In the genomic region with DNA sequence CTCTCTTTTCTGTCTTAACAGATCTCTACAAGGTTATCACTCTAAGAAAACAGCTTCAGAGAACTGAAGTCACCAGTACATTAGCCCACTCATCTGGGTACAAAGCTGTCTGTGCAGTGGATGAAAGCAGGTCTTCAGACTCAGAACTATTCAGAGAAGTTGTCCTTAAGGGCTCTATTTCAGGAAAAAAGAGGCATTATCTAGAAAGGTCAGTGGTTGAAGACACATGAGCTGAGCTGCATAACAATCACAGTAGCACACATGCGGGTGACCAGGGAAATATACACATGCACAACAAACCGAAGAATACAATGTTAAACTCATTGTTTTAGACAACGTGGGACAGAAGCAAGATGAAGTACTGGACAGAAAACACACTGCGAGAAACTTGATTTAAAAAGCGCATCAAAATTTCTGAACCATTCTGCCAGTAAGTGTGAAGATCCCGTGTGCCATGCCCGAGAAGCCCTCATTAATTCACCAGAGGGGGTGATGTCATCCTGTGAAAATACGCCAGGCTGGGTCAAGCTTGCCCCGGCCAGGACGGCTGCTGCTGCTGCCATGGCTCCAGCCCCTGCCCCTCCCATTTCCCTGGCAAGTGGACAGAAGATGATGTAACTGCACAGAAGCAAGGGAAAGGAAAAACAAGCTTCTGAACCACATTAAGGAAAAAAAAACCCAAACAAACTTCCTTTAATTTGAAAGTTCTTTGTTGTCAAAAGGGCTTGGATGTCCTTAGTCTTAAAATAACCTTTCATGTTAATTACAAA, we compare ENCODE assay signal across 1 cellular context.
TF ChIP-seq lines count a peak whose summit lies in the region.

No MANE protein-coding gene starts in this region.

TF ChIP-seq in IMR-90, 13 proteins besides CTCF, POLR2A, EP300 and RAD21 (continued from another document):
- TF ChIP-seq USF2 (IDR thresholded peaks at IDR 0.05; ENCODE audit: low read depth, low read length) (no peak), RCOR1 (IDR thresholded peaks at IDR 0.05; ENCODE audit: insufficient replicate concordance, low read length) (no peak)
